In the genomic region with DNA sequence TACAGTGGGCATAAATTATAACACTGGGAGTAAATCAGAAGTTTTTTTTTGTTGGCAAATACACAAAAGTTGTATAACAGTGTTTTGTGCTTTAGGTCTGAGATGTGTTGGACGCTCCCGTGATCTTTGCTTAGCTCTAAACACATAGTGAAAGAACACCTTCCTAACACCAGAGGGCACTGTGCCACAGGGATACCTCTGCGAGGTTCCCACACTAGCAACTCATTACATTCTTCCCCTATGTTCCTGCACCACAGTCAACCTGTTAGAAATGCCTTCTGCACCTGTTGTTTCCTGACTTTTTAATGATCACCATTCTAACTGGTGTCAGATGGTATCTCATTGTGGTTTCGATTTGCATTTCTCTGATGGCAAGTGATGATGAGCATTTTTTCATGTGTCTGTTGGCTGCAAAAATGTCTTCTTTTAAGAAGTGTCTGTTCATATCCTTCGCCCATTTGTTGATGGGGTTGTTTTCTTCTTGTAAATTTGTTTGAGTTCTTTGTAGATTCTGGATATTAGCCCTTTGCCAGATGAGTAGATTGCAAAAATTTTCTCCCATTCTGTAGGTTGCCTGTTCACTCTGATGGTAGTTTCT, we compare ENCODE assay signal across 8 cellular contexts. TPM values are rescaled to one million over a fixed set of nuclear protein-coding genes. Genes with fewer than 3 reads are reported as not detected.
DNase-seq lines count a peak whose midpoint lies in the region; TF ChIP-seq lines count a peak whose summit lies in the region.
"Not testable (repeated sequence)": the region's sequence is repeated elsewhere in the genome, so short reads cannot be mapped to it uniquely, and the experiment has no call there.

No MANE protein-coding gene starts in this region.

- H3K36me3 Mint-ChIP-seq in HFFc6 (ENCODE audit: low read depth); activated T-helper 1 cell treated with anti-CD3 and anti-CD28 coated beads, Interleukin-12 subunit alpha, Interleukin-12 subunit beta, Interleukin-2, Interleukin-4 antibody, amounts not matched to agents 30 ng/mL and 10 ng/mL and 1 ng/mL, durations not matched to agents 14 hours and 24 hours and 36 hours (ENCODE audit: low read depth): not testable (repeated sequence)

- not testable (repeated sequence) for H3K4me3 ChIP-seq in GM12864 (ENCODE audit: low read depth, low read length); MM.1S (ENCODE audit: low read length); fibroblast of pulmonary artery (replicated peaks; ENCODE audit: low read depth, low read length); neuronal stem cell (ENCODE audit: low read length in 2 of 2); thyroid gland (replicated peaks in 1 of 3)

- not testable (repeated sequence) for H3K23ac ChIP-seq in neuronal stem cell (ENCODE audit: low read depth, low read length, poor library complexity)

- H3K4me1 Mint-ChIP-seq in HFFc6 (ENCODE audit: low read depth), result peaks cover 18% of the 10 kb centered on the region
- H3K4me1 Mint-ChIP-seq in activated T-helper 1 cell treated with anti-CD3 and anti-CD28 coated beads, Interleukin-12 subunit alpha, Interleukin-12 subunit beta, Interleukin-2, Interleukin-4 antibody, amounts not matched to agents 30 ng/mL and 10 ng/mL and 1 ng/mL, durations not matched to agents 14 hours and 24 hours and 36 hours (ENCODE audit: low read depth), result not testable (repeated sequence)

- H2AFZ ChIP-seq in MM.1S (ENCODE audit: low read length); neuronal stem cell (ENCODE audit: low read length): not testable (repeated sequence)

- not testable (repeated sequence) for H3K27me3 Mint-ChIP-seq in HFFc6 (ENCODE audit: insufficient read depth); activated T-helper 1 cell treated with anti-CD3 and anti-CD28 coated beads, Interleukin-12 subunit alpha, Interleukin-12 subunit beta, Interleukin-2, Interleukin-4 antibody, amounts not matched to agents 30 ng/mL and 10 ng/mL and 1 ng/mL, durations not matched to agents 14 hours and 24 hours and 36 hours (ENCODE audit: insufficient read depth)

- TF ChIP-seq CTCF in GM12864 (IDR thresholded peaks at IDR 0.05; ENCODE audit: low read depth, low read length, missing control alignments) (peak; percentile 82), HFFc6 (IDR thresholded peaks at IDR 0.05) (peak; percentile 89), MM.1S (IDR thresholded peaks at IDR 0.05; ENCODE audit: low read length) (peak; percentile 71), RWPE1 (conservative IDR thresholded peaks at IDR 0.05; ENCODE audit: low read depth) (peak; percentile 88), fibroblast of pulmonary artery (IDR thresholded peaks at IDR 0.05; ENCODE audit: low read length, missing control alignments) (peak; percentile 84), thyroid gland (IDR thresholded peaks at IDR 0.05) (peak; percentile 51 to 77 (median 70))

- not testable (repeated sequence) for H3K4me1 ChIP-seq in MM.1S (ENCODE audit: low read length); neuronal stem cell (ENCODE audit: control insufficient read depth in 2 of 2, insufficient read depth in 1 of 2, low read depth in 1 of 2, low read length in 2 of 2); thyroid gland

- H2BK120ac ChIP-seq in neuronal stem cell (ENCODE audit: low read depth, low read length), result not testable (repeated sequence)

- not testable (repeated sequence) for H3F3A ChIP-seq in MM.1S (ENCODE audit: insufficient read depth, low read length)

- not testable (repeated sequence) for H2BK5ac ChIP-seq in neuronal stem cell (ENCODE audit: low read length)

- H3K27ac ChIP-seq in MM.1S (ENCODE audit: low read length); RWPE1; neuronal stem cell (replicated peaks; ENCODE audit: low read length); thyroid gland: not testable (repeated sequence)

- not testable (repeated sequence) for H2BK12ac ChIP-seq in neuronal stem cell (ENCODE audit: low read length)

- not testable (repeated sequence) for H3K79me1 ChIP-seq in neuronal stem cell (ENCODE audit: low read depth, low read length)

- not testable (repeated sequence) for H3K18ac ChIP-seq in neuronal stem cell (ENCODE audit: low read length)

- no CpG with 5 or more reads among the region's 5 CpGs for WGBS in neuronal stem cell (ENCODE audit: extremely low coverage in 2 of 2, insufficient read length in 2 of 2, insufficient replicate concordance in 1 of 2), 2 donors
- 21 to 28% methylated on average over 5 of the region's 5 CpGs for WGBS in thyroid gland, 2 donors

- H3K4me2 ChIP-seq in MM.1S (ENCODE audit: low read depth, low read length), result peak overlapping the region; percentile 49; the same call in 1 of the 2 replicates
- H3K4me2 ChIP-seq in neuronal stem cell (ENCODE audit: insufficient read depth, low read length, poor library complexity, severe bottlenecking), result not testable (repeated sequence)

- H3K27me3 ChIP-seq in MM.1S (replicated peaks; ENCODE audit: insufficient read depth, low read length); neuronal stem cell (ENCODE audit: control insufficient read depth in 3 of 3, insufficient read depth in 3 of 3, low read depth in 1 of 3, low read length in 3 of 3); thyroid gland: not testable (repeated sequence)

- not testable (repeated sequence) for H3K4me3 Mint-ChIP-seq in HFFc6; activated T-helper 1 cell treated with anti-CD3 and anti-CD28 coated beads, Interleukin-12 subunit alpha, Interleukin-12 subunit beta, Interleukin-2, Interleukin-4 antibody, amounts not matched to agents 30 ng/mL and 10 ng/mL and 1 ng/mL, durations not matched to agents 14 hours and 24 hours and 36 hours

- H2AK5ac ChIP-seq in neuronal stem cell (ENCODE audit: low read depth, low read length), result not testable (repeated sequence)

- H3K9me2 ChIP-seq in MM.1S (replicated peaks; ENCODE audit: insufficient read depth, low read length), result not testable (repeated sequence)

- not testable (repeated sequence) for H4K20me1 ChIP-seq in MM.1S (ENCODE audit: insufficient read depth, low read length)

- H3K9ac ChIP-seq in MM.1S (ENCODE audit: low read length); neuronal stem cell (ENCODE audit: low read depth, low read length, poor library complexity): not testable (repeated sequence)

- H3K14ac ChIP-seq in neuronal stem cell (ENCODE audit: low read length), result not testable (repeated sequence)

- DNase-seq in GM12864 (ENCODE audit: low read depth) (peak; percentile 65), HFFc6 (peak; percentile 60), MM.1S (peak; percentile 92), RWPE1 (ENCODE audit: low spot score) (peak; percentile 72), fibroblast of pulmonary artery (ENCODE audit: low read depth) (peak; percentile 85), neuronal stem cell (ENCODE audit: low spot score) (peak; percentile 41), thyroid gland (peak; percentile 71 to 75)
- DNase-seq in activated T-helper 1 cell treated with anti-CD3 and anti-CD28 coated beads, Interleukin-12 subunit alpha, Interleukin-12 subunit beta, Interleukin-2, Interleukin-4 antibody, amounts not matched to agents 30 ng/mL and 10 ng/mL and 1 ng/mL, durations not matched to agents 14 hours and 24 hours and 36 hours (ENCODE audit: low spot score), result peak; percentile 46

- H3K9me3 ChIP-seq in MM.1S (replicated peaks; ENCODE audit: insufficient read depth, low read length); neuronal stem cell (replicated peaks in 1 of 2; ENCODE audit: control insufficient read depth in 2 of 2, insufficient read depth in 1 of 2, low read depth in 1 of 2, low read length in 2 of 2); thyroid gland: not testable (repeated sequence)

- not testable (repeated sequence) for H3K36me3 ChIP-seq in MM.1S (replicated peaks; ENCODE audit: insufficient read depth, low read length); neuronal stem cell (replicated peaks in 1 of 2; ENCODE audit: control insufficient read depth in 2 of 2, insufficient read depth in 2 of 2, low read length in 2 of 2); thyroid gland

- not testable (repeated sequence) for H3K4ac ChIP-seq in neuronal stem cell (ENCODE audit: low read length)

- TF ChIP-seq POLR2A in thyroid gland (IDR thresholded peaks at IDR 0.05), result not testable (repeated sequence)

- not testable (repeated sequence) for H2BK15ac ChIP-seq in neuronal stem cell (ENCODE audit: low read length)

- intact Hi-C loops in activated T-helper 1 cell treated with anti-CD3 and anti-CD28 coated beads, Interleukin-12 subunit alpha, Interleukin-12 subunit beta, Interleukin-2, Interleukin-4 antibody, amounts not matched to agents 30 ng/mL and 10 ng/mL and 1 ng/mL, durations not matched to agents 14 hours and 24 hours and 36 hours (cut with micrococcal nuclease), result loop anchor here (1.0 to 5.0 kb wide), 4 partner anchors 161 to 1031 kb away; no protein-coding TSS in a partner anchor
- intact Hi-C loops in thyroid gland (cut with DNase I), result loop anchor here (10.0 kb wide), 1 partner anchor 499 kb away; a partner anchor contains a TSS

- H4K91ac ChIP-seq in neuronal stem cell (ENCODE audit: low read depth, low read length, poor library complexity), result not testable (repeated sequence)

- H4K8ac ChIP-seq in neuronal stem cell (ENCODE audit: low read depth, low read length), result not testable (repeated sequence)

- H3K9me3 Mint-ChIP-seq in HFFc6; activated T-helper 1 cell treated with anti-CD3 and anti-CD28 coated beads, Interleukin-12 subunit alpha, Interleukin-12 subunit beta, Interleukin-2, Interleukin-4 antibody, amounts not matched to agents 30 ng/mL and 10 ng/mL and 1 ng/mL, durations not matched to agents 14 hours and 24 hours and 36 hours: not testable (repeated sequence)

- POLR2A ChIA-PET in RWPE1 (lab: Yijun Ruan, JAX; ENCODE audit: low non-redundant PET), result not testable (repeated sequence)

- CTCF ChIA-PET in RWPE1 (lab: Yijun Ruan, JAX), result interaction anchor here (0.6 to 1.3 kb wide), 5 partner anchors 280 to 1000 kb away, joined by 3 to 5 read pairs (median 4); no protein-coding TSS in a partner anchor

- H3K27ac Mint-ChIP-seq in HFFc6; activated T-helper 1 cell treated with anti-CD3 and anti-CD28 coated beads, Interleukin-12 subunit alpha, Interleukin-12 subunit beta, Interleukin-2, Interleukin-4 antibody, amounts not matched to agents 30 ng/mL and 10 ng/mL and 1 ng/mL, durations not matched to agents 14 hours and 24 hours and 36 hours: not testable (repeated sequence)

- peaks cover 19% of the 10 kb centered on the region for H3K79me2 ChIP-seq in MM.1S (ENCODE audit: low read length)

RNA-seq across cellular contexts. Expression of a gene that starts 4.8 kb away (rescaled TPM):
- total RNA-seq in HFFc6 (2021; fragmentation: NEBNext Ultra II Directional; extraction: Animal tissue kit (Norgen Biotek cat#: 25700)), result 100 to 1,000 TPM; 163 to 199 (median 179) TPM
- total RNA-seq in activated T-helper 1 cell treated with anti-CD3 and anti-CD28 coated beads, Interleukin-12 subunit alpha, Interleukin-12 subunit beta, Interleukin-2, Interleukin-4 antibody, amounts not matched to agents 30 ng/mL and 10 ng/mL and 1 ng/mL, durations not matched to agents 14 hours and 24 hours and 36 hours, result 184 and 191 TPM in 2 replicates
- 66.5 TPM for polyA plus RNA-seq in neuronal stem cell (2013, experiment 1 of 2)
- 67.4 TPM for polyA plus RNA-seq in neuronal stem cell (2013, experiment 2 of 2)
- total RNA-seq in thyroid gland, result 10 to 100 TPM; 78.3 to 96.6 (median 81.1) TPM

Comparison
In these comparisons a context has a peak if more than half of its experiments do, and no peak if none do; other contexts are left out.
1. DNase-seq: peak in every context shown above with its lines; median percentile 92 in MM.1S; 85 in fibroblast of pulmonary artery; 73 in thyroid gland; 72 in RWPE1; 65 in GM12864; 60 in HFFc6; 46 in activated T-helper 1 cell treated with anti-CD3 and anti-CD28 coated beads, Interleukin-12 subunit alpha, Interleukin-12 subunit beta, Interleukin-2, Interleukin-4 antibody, amounts not matched to agents 30 ng/mL and 10 ng/mL and 1 ng/mL, durations not matched to agents 14 hours and 24 hours and 36 hours; 41 in neuronal stem cell.